Comparison of ENCODE assay signal across 8 cellular contexts in the genomic region with DNA sequence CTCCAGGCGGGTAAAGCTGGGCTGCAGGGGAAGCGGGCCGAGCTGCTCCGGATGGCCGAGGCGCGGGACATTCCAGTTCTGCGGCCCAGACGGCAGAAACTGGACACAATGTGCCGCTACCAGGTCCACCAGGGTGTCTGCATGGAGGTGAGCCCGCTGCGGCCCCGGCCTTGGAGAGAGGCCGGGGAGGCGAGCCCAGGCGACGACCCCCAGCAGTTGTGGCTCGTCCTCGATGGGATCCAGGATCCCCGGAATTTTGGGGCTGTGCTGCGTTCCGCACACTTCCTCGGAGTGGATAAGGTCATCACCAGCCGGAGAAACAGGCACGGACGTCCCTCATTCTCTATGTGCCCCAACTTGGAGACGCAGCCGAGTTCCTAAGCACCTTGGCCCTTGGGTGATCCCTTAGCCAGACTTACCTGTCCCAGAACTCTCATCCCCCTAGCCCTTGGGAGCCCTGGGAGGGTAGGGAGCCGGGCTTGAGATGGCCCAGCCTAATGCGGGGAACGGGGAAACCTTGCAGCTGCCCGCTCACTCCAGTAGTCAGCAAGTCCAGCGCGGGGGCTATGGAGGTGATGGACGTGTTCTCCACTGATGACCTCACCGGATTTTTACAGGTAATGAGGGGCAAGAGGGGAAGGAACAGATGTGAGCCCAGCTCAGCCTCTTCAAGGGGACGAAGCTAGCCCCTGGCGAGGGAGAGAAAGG. TPM values are rescaled to one million over a fixed set of nuclear protein-coding genes. Genes with fewer than 3 reads are reported as not detected.
DNase-seq lines count a peak whose midpoint lies in the region; ATAC-seq, FAIRE-seq and TF ChIP-seq lines count a peak whose summit lies in the region.

No MANE protein-coding gene starts in this region.

- peak overlapping the region; percentile 95 for H3K27ac Mint-ChIP-seq in stimulated activated effector memory CD8-positive, alpha-beta T cell treated with anti-CD3 and anti-CD28 coated beads, Interleukin-12 subunit alpha, Interleukin-12 subunit beta, amount 100 ng/mL, for 72 hours

- no peaks in the 10 kb centered on the region for H3K9me3 Mint-ChIP-seq in stimulated activated effector memory CD8-positive, alpha-beta T cell treated with anti-CD3 and anti-CD28 coated beads, Interleukin-12 subunit alpha, Interleukin-12 subunit beta, amount 100 ng/mL, for 72 hours

- H3K27me3 ChIP-seq in K562 (ENCODE audit: control insufficient read depth in 2 of 2, insufficient read depth in 2 of 2, low read length in 2 of 2): no peaks in the 10 kb centered on the region
- no peaks in the 10 kb centered on the region for H3K27me3 ChIP-seq in kidney epithelial cell (ENCODE audit: control insufficient read depth, insufficient read depth, low read length)

- WGBS in K562 (ENCODE audit: insufficient coverage, low coverage, missing lambda C conversion rate): 2% methylated on average over 38 of the region's 38 CpGs

- CTCF ChIA-PET in K562 (lab: Yijun Ruan, JAX; ENCODE audit: low intra/inter-chr PET ratio): interaction anchor here (0.7 to 1.3 kb wide), 2 partner anchors 72 to 772 kb away, joined by 3 to 5 read pairs; no protein-coding TSS in a partner anchor

- DNase-seq in stimulated activated CD4-positive, alpha-beta T cell treated with anti-CD3 and anti-CD28 coated beads, Interleukin-12 subunit alpha, Interleukin-12 subunit beta, amount 100 ng/mL, for 4 hours: peak; percentile 18
- no peak for DNase-seq in stimulated activated CD4-positive, alpha-beta T cell treated with anti-CD3 and anti-CD28 coated beads, Interleukin-1b, Interleukin-23, amount 100 ng/mL, for 48 hours
- DNase-seq in NCI-H146 (lab: John Stamatoyannopoulos, UW) (peak; percentile 55), K562 (ENCODE audit: extremely low read depth in 1 of 4, low spot score in 3 of 4) (peak in 2 of 4 experiments; percentile 25 to 43), kidney epithelial cell (ENCODE audit: low read depth) (no peak), RCC 7860 (ENCODE audit: low spot score) (no peak), HCEC 1CT (no peak)
- DNase-seq in stimulated activated effector memory CD8-positive, alpha-beta T cell treated with anti-CD3 and anti-CD28 coated beads, Interleukin-12 subunit alpha, Interleukin-12 subunit beta, amount 100 ng/mL, for 72 hours (ENCODE audit: low spot score in 2 of 2): peak in 1 of 2 donors; percentile 64

- peak overlapping the region; percentile 83 for H3K4me3 Mint-ChIP-seq in stimulated activated effector memory CD8-positive, alpha-beta T cell treated with anti-CD3 and anti-CD28 coated beads, Interleukin-12 subunit alpha, Interleukin-12 subunit beta, amount 100 ng/mL, for 72 hours

- no peak for TF ChIP-seq RAD21 in K562 (CRISPR knock-in tag; conservative IDR thresholded peaks at IDR 0.05 in 1 of 2, IDR thresholded peaks at IDR 0.05 in 1 of 2)

- intact Hi-C loops in K562 (cut with micrococcal nuclease): loop anchor here (2.0 kb wide), 1 partner anchor 27 kb away; no protein-coding TSS in a partner anchor

- H3K27ac ChIP-seq in K562 (ENCODE audit: extremely low read depth, low read depth, low read length): peak overlapping the region; percentile 98

- FAIRE-seq in K562 (lab: Jason Lieb, UNC): no peak
- FAIRE-seq in RCC 7860 (lab: Jason Lieb, UNC): no peak

- H3K36me3 ChIP-seq in K562 (ENCODE audit: control insufficient read depth, insufficient read depth, low read length): peaks cover 51% of the 10 kb centered on the region
- H3K36me3 ChIP-seq in kidney epithelial cell (ENCODE audit: control insufficient read depth, insufficient read depth, low read length): peaks cover 1% of the 10 kb centered on the region

- TF ChIP-seq EP300 in K562 (IDR thresholded peaks at IDR 0.05; ENCODE audit: low read length): no peak

- POLR2A ChIA-PET in K562 (lab: Yijun Ruan, JAX): interaction anchor here (0.6 to 3.7 kb wide), 17 partner anchors 10 to 495 kb away, joined by 3 to 32 read pairs (median 3); a partner anchor contains a TSS

- TF ChIP-seq POLR2A in K562 (conservative IDR thresholded peaks at IDR 0.05): no peak

- H3K4me2 ChIP-seq in K562 (ENCODE audit: insufficient read depth, low read length): peak overlapping the region; percentile 99

- in situ Hi-C loops in K562 (cut with MboI): no loop called here

- no TSS peak for BruUV-seq in K562 (replicated peaks; lab: Mats Ljungman, UMichigan)

- peak overlapping the region; percentile 95 for H2AFZ ChIP-seq in K562 (ENCODE audit: low read depth, low read length)

- peak overlapping the region; percentile 91 to 95 for H3K9ac ChIP-seq in K562 (ENCODE audit: insufficient read depth in 1 of 2, low read depth in 2 of 2, low read length in 2 of 2)

- no peaks in the 10 kb centered on the region for H3K9me3 ChIP-seq in K562 (replicated peaks; ENCODE audit: control insufficient read depth, insufficient read depth, low read depth, low read length)

- H4K20me1 ChIP-seq in K562 (replicated peaks; ENCODE audit: control insufficient read depth, insufficient read depth, low read length): 0 out of 2 replicates have a peak, but pooled peaks cover 3% of the 10 kb centered on the region

- H3K4me3 ChIP-seq in K562 (peak overlapping the region; percentile 82), kidney epithelial cell (ENCODE audit: low read depth, low read length) (peak overlapping the region; percentile 67)

- peak; percentile 23 for ATAC-seq in K562
- ATAC-seq in stimulated activated effector memory CD8-positive, alpha-beta T cell treated with anti-CD3 and anti-CD28 coated beads, Interleukin-12 subunit alpha, Interleukin-12 subunit beta, amount 100 ng/mL, for 72 hours: peak; percentile 15

- H3K4me1 ChIP-seq in K562 (replicated peaks in 1 of 2; ENCODE audit: control insufficient read depth in 2 of 2, insufficient read depth in 2 of 2, low read length in 2 of 2): peaks cover 50 to 59% of the 10 kb centered on the region in 2 experiments

- H3K79me2 ChIP-seq in K562 (ENCODE audit: control insufficient read depth, insufficient read depth, low read length): peaks cover 85% of the 10 kb centered on the region

- no peaks in the 10 kb centered on the region for H3K9me1 ChIP-seq in K562 (ENCODE audit: control insufficient read depth, insufficient read depth, low read length)

- peaks cover 51% of the 10 kb centered on the region for H3K4me1 Mint-ChIP-seq in stimulated activated effector memory CD8-positive, alpha-beta T cell treated with anti-CD3 and anti-CD28 coated beads, Interleukin-12 subunit alpha, Interleukin-12 subunit beta, amount 100 ng/mL, for 72 hours

- peaks cover 30% of the 10 kb centered on the region for H3K36me3 Mint-ChIP-seq in stimulated activated effector memory CD8-positive, alpha-beta T cell treated with anti-CD3 and anti-CD28 coated beads, Interleukin-12 subunit alpha, Interleukin-12 subunit beta, amount 100 ng/mL, for 72 hours

- no peak for TF ChIP-seq CTCF in K562 (IDR thresholded peaks at IDR 0.05 in 2 of 3, conservative IDR thresholded peaks at IDR 0.05 in 1 of 3; ENCODE audit: insufficient read depth in 2 of 3, low read depth in 1 of 3, low read length in 3 of 3)
- no peak for TF ChIP-seq CTCF in kidney epithelial cell (IDR thresholded peaks at IDR 0.05; ENCODE audit: insufficient read depth, low read length, poor library complexity, severe bottlenecking)

RNA-seq across cellular contexts. Expression of a gene that starts 0.8 kb away (rescaled TPM):
- 7.6 and 26.8 TPM in 2 replicates for total RNA-seq in K562 (2011; cell fraction: chromatin; rRNA removed; ENCODE audit: low replicate concordance)
- total RNA-seq in K562 (2011; cell fraction: nucleolus; rRNA removed): 26.1 and 30.4 TPM in 2 replicates
- total RNA-seq in K562 (2011; cell fraction: nucleoplasm; rRNA removed): 18.8 and 22.1 TPM in 2 replicates
- 26.1 and 30.5 TPM in 2 replicates for total RNA-seq in K562 (2014; rRNA removed)
- 9.8 and 12.8 TPM in 2 replicates for total RNA-seq in K562 (2014; rRNA removed; fragmentation: Illumina TruSeq; extraction: Trizol)
- 21.5 and 22.7 TPM in 2 replicates for total RNA-seq in K562 (2015; rRNA removed; fragmentation: Illumina TruSeq; extraction: Trizol)
- total RNA-seq in K562 (2021): 28.1 and 28.4 TPM in 2 replicates
- polyA plus RNA-seq in K562 (2011; rRNA removed): 10.7 and 14.1 TPM in 2 replicates
- polyA plus RNA-seq in K562 (2011; cell fraction: cytosol; rRNA removed): 11.7 and 37.1 TPM in 2 replicates
- polyA plus RNA-seq in K562 (2011; cell fraction: nucleus; rRNA removed): 10.4 and 25.5 TPM in 2 replicates
- 9.7 and 20.2 TPM in 2 replicates for polyA plus RNA-seq in K562 (2012)
- polyA plus RNA-seq in K562 (2014; fragmentation: Illumina TruSeq; extraction: Trizol): 22.2 and 27.0 TPM in 2 replicates
- polyA plus RNA-seq in K562 (2014; fragmentation: Nextera tagmentation; extraction: Ambion mirVana): 1 to 10 TPM in 1 of 2 experiments, under 1 TPM in 1; 0.61 to 1.4 TPM
- 27.1 and 27.2 TPM in 2 replicates for polyA plus RNA-seq in K562 (2014; rRNA removed)
- polyA minus RNA-seq in K562 (2011; rRNA and poly(A)+ RNA removed): 3.2 and 6.3 TPM in 2 replicates
- 13.0 and 14.2 TPM in 2 replicates for polyA minus RNA-seq in K562 (2011; cell fraction: cytosol; rRNA and poly(A)+ RNA removed)
- 10.3 and 12.9 TPM in 2 replicates for polyA minus RNA-seq in K562 (2011; cell fraction: nucleus; rRNA and poly(A)+ RNA removed)
- total RNA-seq in kidney epithelial cell: 6.6 and 8.3 TPM in 2 replicates

RNA-seq across cellular contexts. Expression of a gene that starts 10.5 kb away (rescaled TPM):
- 92.9 and 198 TPM in 2 replicates for total RNA-seq in K562 (2011; cell fraction: chromatin; rRNA removed; ENCODE audit: low replicate concordance)
- total RNA-seq in K562 (2011; cell fraction: nucleolus; rRNA removed): 118 and 119 TPM in 2 replicates
- 123 and 139 TPM in 2 replicates for total RNA-seq in K562 (2011; cell fraction: nucleoplasm; rRNA removed)
- total RNA-seq in K562 (2014; rRNA removed) (59.8 and 75.7 TPM in 2 replicates), K562 (2014; rRNA removed; fragmentation: Illumina TruSeq; extraction: Trizol) (38.3 and 49.7 TPM in 2 replicates), K562 (2015; rRNA removed; fragmentation: Illumina TruSeq; extraction: Trizol) (43.9 and 45.1 TPM in 2 replicates), K562 (2021) (66.2 and 68.2 TPM in 2 replicates), kidney epithelial cell (5.4 and 8.3 TPM in 2 replicates)
- polyA plus RNA-seq in K562 (2011; rRNA removed) (62.7 and 85.1 TPM in 2 replicates), K562 (2014; fragmentation: Illumina TruSeq; extraction: Trizol) (99.3 and 123 TPM in 2 replicates), K562 (2014; fragmentation: Nextera tagmentation; extraction: Ambion mirVana) (10 to 100 TPM; 15.2 to 23.0 TPM), K562 (2014; rRNA removed) (87.3 and 100 TPM in 2 replicates)
- 78.5 and 144 TPM in 2 replicates for polyA plus RNA-seq in K562 (2011; cell fraction: cytosol; rRNA removed)
- 97.1 and 183 TPM in 2 replicates for polyA plus RNA-seq in K562 (2011; cell fraction: nucleus; rRNA removed)
- 64.9 and 69.7 TPM in 2 replicates for polyA plus RNA-seq in K562 (2012)
- 30.9 and 70.0 TPM in 2 replicates for polyA minus RNA-seq in K562 (2011; rRNA and poly(A)+ RNA removed)
- polyA minus RNA-seq in K562 (2011; cell fraction: cytosol; rRNA and poly(A)+ RNA removed): 31.7 and 48.1 TPM in 2 replicates
- 20.8 and 30.8 TPM in 2 replicates for polyA minus RNA-seq in K562 (2011; cell fraction: nucleus; rRNA and poly(A)+ RNA removed)

RNA-seq across cellular contexts. Expression of a gene that starts 57.5 kb away (rescaled TPM):
- total RNA-seq in K562 (2011; cell fraction: chromatin; rRNA removed; ENCODE audit: low replicate concordance): 160 and 249 TPM in 2 replicates
- total RNA-seq in K562 (2011; cell fraction: nucleolus; rRNA removed): 57.2 and 67.9 TPM in 2 replicates
- 114 and 172 TPM in 2 replicates for total RNA-seq in K562 (2011; cell fraction: nucleoplasm; rRNA removed)
- total RNA-seq in K562 (2014; rRNA removed): 46.9 and 51.4 TPM in 2 replicates
- total RNA-seq in K562 (2014; rRNA removed; fragmentation: Illumina TruSeq; extraction: Trizol): 64.1 and 66.0 TPM in 2 replicates
- total RNA-seq in K562 (2015; rRNA removed; fragmentation: Illumina TruSeq; extraction: Trizol): 61.5 and 71.3 TPM in 2 replicates
- total RNA-seq in K562 (2021): 53.2 and 60.5 TPM in 2 replicates
- polyA plus RNA-seq in K562 (2011; rRNA removed): 87.7 and 96.6 TPM in 2 replicates
- 46.2 and 46.7 TPM in 2 replicates for polyA plus RNA-seq in K562 (2011; cell fraction: cytosol; rRNA removed)
- polyA plus RNA-seq in K562 (2011; cell fraction: nucleus; rRNA removed): 119 and 123 TPM in 2 replicates
- polyA plus RNA-seq in K562 (2012): 55.0 and 62.9 TPM in 2 replicates
- polyA plus RNA-seq in K562 (2014; fragmentation: Illumina TruSeq; extraction: Trizol): 78.8 and 89.8 TPM in 2 replicates
- 10 to 100 TPM; 35.7 to 41.0 TPM for polyA plus RNA-seq in K562 (2014; fragmentation: Nextera tagmentation; extraction: Ambion mirVana)
- 71.6 and 76.5 TPM in 2 replicates for polyA plus RNA-seq in K562 (2014; rRNA removed)
- 76.8 and 116 TPM in 2 replicates for polyA minus RNA-seq in K562 (2011; rRNA and poly(A)+ RNA removed)
- 22.1 and 22.6 TPM in 2 replicates for polyA minus RNA-seq in K562 (2011; cell fraction: cytosol; rRNA and poly(A)+ RNA removed)
- 31.4 and 44.9 TPM in 2 replicates for polyA minus RNA-seq in K562 (2011; cell fraction: nucleus; rRNA and poly(A)+ RNA removed)
- 38.2 and 43.7 TPM in 2 replicates for total RNA-seq in kidney epithelial cell

Comparison
In these comparisons a context has a peak if more than half of its experiments do, and no peak if none do; other contexts are left out.
1. DNase-seq: peak in stimulated activated CD4-positive, alpha-beta T cell treated with anti-CD3 and anti-CD28 coated beads, Interleukin-12 subunit alpha, Interleukin-12 subunit beta, amount 100 ng/mL, for 4 hours (single experiment) and NCI-H146 (single experiment); none in stimulated activated CD4-positive, alpha-beta T cell treated with anti-CD3 and anti-CD28 coated beads, Interleukin-1b, Interleukin-23, amount 100 ng/mL, for 48 hours (single experiment), kidney epithelial cell (single experiment), RCC 7860 (single experiment) and HCEC 1CT (single experiment).